Comparison of ENCODE assay signal across 17 cellular contexts in genomic region chr4:188021548-188022249, GRCh38. TPM values are rescaled to one million over a fixed set of nuclear protein-coding genes. Genes with fewer than 3 reads are reported as not detected.
DNase-seq lines count a peak whose midpoint lies in the region; ATAC-seq and TF ChIP-seq lines count a peak whose summit lies in the region.
"Had no signal": no experiment of that assay in that cellular context is flagged by ENCODE, and none has a peak within 500 bp of the region (broad histone marks: within the 10 kb centered on the region; RNA-seq: fewer than 3 reads in every experiment).

No MANE protein-coding gene starts in this region.

- H3K56ac ChIP-seq in IMR-90 (ENCODE audit: extremely low read depth, insufficient read depth, low read length) = no peak overlapping the region

- H3K23ac ChIP-seq in IMR-90 (ENCODE audit: low read depth, low read length) (no peak overlapping the region), mesenchymal stem cell (ENCODE audit: low read length in 2 of 2) (no peak overlapping the region)

- no peak overlapping the region for H2AK9ac ChIP-seq in IMR-90 (replicated peaks; ENCODE audit: low read depth, low read length, poor library complexity)

- H3K14ac ChIP-seq in IMR-90 (replicated peaks; ENCODE audit: low read depth, low read length) (no peak overlapping the region), mesenchymal stem cell (ENCODE audit: low read length in 2 of 2) (no peak overlapping the region)

- no peak overlapping the region for H4K5ac ChIP-seq in IMR-90 (ENCODE audit: low read depth, low read length)

- DNase-seq in IMR-90 (no peak), chondrocyte (ENCODE audit: low spot score) (no peak), mesenchymal stem cell (no peak), type B pancreatic cell (ENCODE audit: extremely low spot score, unreplicated experiment) (no peak), activated gamma-delta T cell (lab: John Stamatoyannopoulos, UW) (no peak)
- no peak for DNase-seq in NK-92 treated with Interleukin-12 subunit alpha and Interleukin-12 subunit beta, amount 100 ng/mL, for 24 hours (lab: John Stamatoyannopoulos, UW)
- DNase-seq in effector memory CD8-positive, alpha-beta T cell = no peak
- DNase-seq: activated CD4-positive, alpha-beta memory T cell treated with anti-CD3 and anti-CD28 coated beads, Interleukin-2, amount 10 ng/mL, durations not matched to agents 7 days and 5 days; activated T-cell treated with anti-CD3 and anti-CD28 coated beads, Interleukin-2, amount 50 U/mL, for 1 hour; left ventricle myocardium superior; NCI-H146; ovary; stimulated activated CD4-positive, alpha-beta T cell treated with anti-CD3 and anti-CD28 coated beads, Interleukin-2, amount 100 ng/mL, for 48 hours had no signal

- POLR2A ChIA-PET in IMR-90 (lab: Charles Lee; ENCODE audit: unreplicated experiment) = no interaction called here

- no peaks in the 10 kb centered on the region for H3K4me1 ChIP-seq in IMR-90 (ENCODE audit: control insufficient read depth, insufficient read depth, low read length)
- peaks cover under 1% of the 10 kb centered on the region for H3K4me1 ChIP-seq in mesenchymal stem cell (ENCODE audit: control insufficient read depth, insufficient read depth, low read depth, low read length)

- H3K79me1 ChIP-seq in IMR-90 (ENCODE audit: low read depth in 1 of 2, low read length in 2 of 2) = no peaks in the 10 kb centered on the region
- no peaks in the 10 kb centered on the region for H3K79me1 ChIP-seq in mesenchymal stem cell (replicated peaks; ENCODE audit: low read length, poor library complexity, severe bottlenecking)

- TF ChIP-seq POLR2A in IMR-90 (IDR thresholded peaks at IDR 0.05; ENCODE audit: low read depth, low read length) = no peak

- H2BK120ac ChIP-seq in IMR-90 (ENCODE audit: low read depth, low read length) (no peak overlapping the region), mesenchymal stem cell (ENCODE audit: low read depth, low read length) (no peak overlapping the region)

- WGBS in IMR-90 (ENCODE audit: extremely low coverage in 2 of 2, insufficient read length in 1 of 2), 2 experiments = no CpG with 5 or more reads among the region's 5 CpGs
- WGBS in mesenchymal stem cell = 48% methylated on average over 3 of the region's 5 CpGs

- H3K4me2 ChIP-seq in IMR-90 (ENCODE audit: low read depth, low read length) (no peak overlapping the region), mesenchymal stem cell (ENCODE audit: low read length, poor library complexity, severe bottlenecking) (no peak overlapping the region)

- no peak overlapping the region for H2BK12ac ChIP-seq in mesenchymal stem cell (ENCODE audit: low read length in 2 of 2)

- H3K27me3 Mint-ChIP-seq in chondrocyte (ENCODE audit: low read depth) (no peaks in the 10 kb centered on the region), type B pancreatic cell (no peaks in the 10 kb centered on the region)
- H3K27me3 Mint-ChIP-seq in effector memory CD8-positive, alpha-beta T cell = no peaks in the 10 kb centered on the region
- H3K27me3 Mint-ChIP-seq: activated CD4-positive, alpha-beta memory T cell treated with anti-CD3 and anti-CD28 coated beads, Interleukin-2, amount 10 ng/mL, durations not matched to agents 7 days and 5 days; activated naive CD4-positive, alpha-beta T cell treated with anti-CD3 and anti-CD28 coated beads, Interleukin-2, amount 50 U/mL, for 24 hours had no signal

- intact Hi-C loops in IMR-90 (cut with micrococcal nuclease) = no loop called here

- CTCF ChIA-PET in IMR-90 (lab: Yijun Ruan, JAX) = no interaction called here

- TF ChIP-seq CTCF in IMR-90 (conservative IDR thresholded peaks at IDR 0.05; ENCODE audit: low read depth, low read length) = no peak
- no peak for TF ChIP-seq CTCF in chondrocyte (IDR thresholded peaks at IDR 0.05)
- TF ChIP-seq CTCF in type B pancreatic cell (conservative IDR thresholded peaks at IDR 0.05) = no peak

- H3K4me3 ChIP-seq in IMR-90 (ENCODE audit: insufficient read depth, low read depth, low read length) = no peak overlapping the region
- no peak overlapping the region for H3K4me3 ChIP-seq in mesenchymal stem cell (ENCODE audit: insufficient read depth in 1 of 2, low read depth in 1 of 2, low read length in 2 of 2)
- H3K4me3 ChIP-seq: ovary had no signal

- H2BK15ac ChIP-seq in IMR-90 (ENCODE audit: low read depth, low read length) (no peak overlapping the region), mesenchymal stem cell (ENCODE audit: low read depth, poor library complexity, severe bottlenecking) (no peak overlapping the region)

- H4K20me1 ChIP-seq in IMR-90 (ENCODE audit: insufficient read depth, low read length) = no peaks in the 10 kb centered on the region

- in situ Hi-C loops in IMR-90 (cut with MboI; ENCODE audit: low sequenced_read_pairs) = no loop called here

- no peak overlapping the region for H4K8ac ChIP-seq in IMR-90 (ENCODE audit: low read depth in 2 of 2, low read length in 2 of 2)
- H4K8ac ChIP-seq in mesenchymal stem cell (ENCODE audit: low read length) = peak overlapping the region; percentile 54

- no peak overlapping the region for H3K4me3 Mint-ChIP-seq in chondrocyte (ENCODE audit: unreplicated experiment)
- peak overlapping the region; percentile 79 for H3K4me3 Mint-ChIP-seq in type B pancreatic cell
- no peak overlapping the region for H3K4me3 Mint-ChIP-seq in effector memory CD8-positive, alpha-beta T cell
- H3K4me3 Mint-ChIP-seq: activated CD4-positive, alpha-beta memory T cell treated with anti-CD3 and anti-CD28 coated beads, Interleukin-2, amount 10 ng/mL, durations not matched to agents 7 days and 5 days; activated naive CD4-positive, alpha-beta T cell treated with anti-CD3 and anti-CD28 coated beads, Interleukin-2, amount 50 U/mL, for 24 hours had no signal

- H3K27me3 ChIP-seq in IMR-90 (ENCODE audit: control insufficient read depth, insufficient read depth, low read length) (no peaks in the 10 kb centered on the region), mesenchymal stem cell (ENCODE audit: control insufficient read depth in 1 of 2, insufficient read depth in 1 of 2, low read length in 2 of 2) (no peaks in the 10 kb centered on the region)
- H3K27me3 ChIP-seq: ovary had no signal

- H3K36me3 Mint-ChIP-seq in chondrocyte (ENCODE audit: low read depth) = no peaks in the 10 kb centered on the region
- H3K36me3 Mint-ChIP-seq in type B pancreatic cell = peaks cover 3% of the 10 kb centered on the region
- H3K36me3 Mint-ChIP-seq in effector memory CD8-positive, alpha-beta T cell (ENCODE audit: insufficient read depth) = no peaks in the 10 kb centered on the region
- H3K36me3 Mint-ChIP-seq: activated naive CD4-positive, alpha-beta T cell treated with anti-CD3 and anti-CD28 coated beads, Interleukin-2, amount 50 U/mL, for 24 hours had no signal

- dilution Hi-C loops in IMR-90 (cut with HindIII; ENCODE audit: low sequenced_read_pairs, unreplicated experiment) = no loop called here

- no peak for ATAC-seq in IMR-90 (ENCODE audit: low read depth)
- ATAC-seq in effector memory CD8-positive, alpha-beta T cell (replicated peaks) = no peak
- ATAC-seq: left ventricle myocardium superior had no signal

- H3K4ac ChIP-seq in IMR-90 (ENCODE audit: low read depth, low read length) = no peak overlapping the region; the same call in 1 of the 2 replicates
- H3K4ac ChIP-seq in mesenchymal stem cell (ENCODE audit: low read depth in 1 of 2, low read length in 2 of 2) = peak overlapping the region in 1 of 2 experiments; percentile 81

- H4K91ac ChIP-seq in IMR-90 (ENCODE audit: insufficient read depth, low read depth, low read length) = no peak overlapping the region
- H4K91ac ChIP-seq in mesenchymal stem cell (ENCODE audit: low read length) = peak overlapping the region; percentile 27

- H2BK5ac ChIP-seq in IMR-90 (ENCODE audit: low read depth, low read length, poor library complexity, severe bottlenecking) = no peak overlapping the region
- H2BK5ac ChIP-seq in mesenchymal stem cell (ENCODE audit: low read depth, low read length, poor library complexity, severe bottlenecking) = no peak overlapping the region

- H3K9me3 ChIP-seq in IMR-90 (ENCODE audit: control insufficient read depth, insufficient read depth, low read length) (no peaks in the 10 kb centered on the region), mesenchymal stem cell (ENCODE audit: control insufficient read depth, low read length) (no peaks in the 10 kb centered on the region)
- H3K9me3 ChIP-seq: ovary had no signal

- H3K36me3 ChIP-seq in IMR-90 (ENCODE audit: control insufficient read depth, insufficient read depth, low read length) (no peaks in the 10 kb centered on the region), mesenchymal stem cell (ENCODE audit: control insufficient read depth in 1 of 2, insufficient read depth in 2 of 2, low read depth in 1 of 2, low read length in 2 of 2) (no peaks in the 10 kb centered on the region)
- H3K36me3 ChIP-seq: ovary had no signal

- H2AK5ac ChIP-seq in IMR-90 (ENCODE audit: low read depth, low read length) (no peak overlapping the region), mesenchymal stem cell (ENCODE audit: low read length, severe bottlenecking) (no peak overlapping the region)

- BruUV-seq in IMR-90 (replicated peaks; lab: Mats Ljungman, UMichigan) = no TSS peak

- H2BK20ac ChIP-seq in IMR-90 (ENCODE audit: low read depth, low read length) = no peak overlapping the region

- TF ChIP-seq RAD21 in IMR-90 (IDR thresholded peaks at IDR 0.05; ENCODE audit: low read length) = no peak

- H2AFZ ChIP-seq in IMR-90 (replicated peaks; ENCODE audit: low read length, poor library complexity) (peak overlapping the region; percentile 68), mesenchymal stem cell (ENCODE audit: low read depth, low read length) (no peak overlapping the region)

- H3K9me3 Mint-ChIP-seq in chondrocyte (ENCODE audit: low read depth) (no peaks in the 10 kb centered on the region), type B pancreatic cell (peaks cover 6% of the 10 kb centered on the region)
- H3K9me3 Mint-ChIP-seq in effector memory CD8-positive, alpha-beta T cell = peaks cover 4 to 6% of the 10 kb centered on the region in 2 donors
- H3K9me3 Mint-ChIP-seq: activated naive CD4-positive, alpha-beta T cell treated with anti-CD3 and anti-CD28 coated beads, Interleukin-2, amount 50 U/mL, for 24 hours had no signal

- no peak overlapping the region for H3K18ac ChIP-seq in IMR-90 (ENCODE audit: low read depth, low read length)
- no peak overlapping the region for H3K18ac ChIP-seq in mesenchymal stem cell (ENCODE audit: low read depth in 1 of 2, low read length in 2 of 2)

- no peaks in the 10 kb centered on the region for H3K9me1 ChIP-seq in IMR-90 (ENCODE audit: insufficient read depth, low read length)

- H3K27ac ChIP-seq in IMR-90 (ENCODE audit: insufficient read depth, low read length) = no peak overlapping the region
- no peak overlapping the region for H3K27ac ChIP-seq in mesenchymal stem cell (ENCODE audit: low read length, poor library complexity, severe bottlenecking)
- H3K27ac ChIP-seq: ovary had no signal

- H3K27ac Mint-ChIP-seq in chondrocyte (ENCODE audit: unreplicated experiment) (peak overlapping the region; percentile 80), type B pancreatic cell (peak overlapping the region; percentile 100)
- no peak overlapping the region for H3K27ac Mint-ChIP-seq in effector memory CD8-positive, alpha-beta T cell
- H3K27ac Mint-ChIP-seq: activated CD4-positive, alpha-beta memory T cell treated with anti-CD3 and anti-CD28 coated beads, Interleukin-2, amount 10 ng/mL, durations not matched to agents 7 days and 5 days; activated naive CD4-positive, alpha-beta T cell treated with anti-CD3 and anti-CD28 coated beads, Interleukin-2, amount 50 U/mL, for 24 hours had no signal

- H3K4me1 Mint-ChIP-seq in chondrocyte (ENCODE audit: low read depth) (peaks cover 25% of the 10 kb centered on the region), type B pancreatic cell (ENCODE audit: unreplicated experiment) (peaks cover 21% of the 10 kb centered on the region)
- H3K4me1 Mint-ChIP-seq in effector memory CD8-positive, alpha-beta T cell (ENCODE audit: low read depth in 2 of 2) = no peaks in the 10 kb centered on the region
- H3K4me1 Mint-ChIP-seq: activated CD4-positive, alpha-beta memory T cell treated with anti-CD3 and anti-CD28 coated beads, Interleukin-2, amount 10 ng/mL, durations not matched to agents 7 days and 5 days; activated naive CD4-positive, alpha-beta T cell treated with anti-CD3 and anti-CD28 coated beads, Interleukin-2, amount 50 U/mL, for 24 hours had no signal

- H3K9ac ChIP-seq in IMR-90 (ENCODE audit: low read depth, low read length) (no peak overlapping the region), mesenchymal stem cell (ENCODE audit: low read length) (no peak overlapping the region)

RNA-seq across cellular contexts. Expression of gene ZFP42, which starts 26.1 kb away (rescaled TPM):
- total RNA-seq in IMR-90 (2012; rRNA removed) (not detected in 2 replicates), chondrocyte (0.50 to 0.51 TPM in 2 of 3 replicates, not detected in the other), type B pancreatic cell (ENCODE audit: low replicate concordance) (12.0 and 33.4 TPM in 2 replicates)
- polyA plus RNA-seq in IMR-90 (2012; rRNA removed) = not detected in 2 replicates
- polyA plus RNA-seq in IMR-90 (2012; cell fraction: cytosol; rRNA removed) = not detected in 2 replicates
- not detected in 2 replicates for polyA plus RNA-seq in IMR-90 (2012; cell fraction: nucleus; rRNA removed; ENCODE audit: low replicate concordance)
- 0.04 TPM for polyA plus RNA-seq in mesenchymal stem cell (2013, experiment 1 of 2)
- 0.04 TPM for polyA plus RNA-seq in mesenchymal stem cell (2013, experiment 2 of 2)
- total RNA-seq: activated CD4-positive, alpha-beta memory T cell treated with anti-CD3 and anti-CD28 coated beads, Interleukin-2, amount 10 ng/mL, durations not matched to agents 7 days and 5 days; endothelial cell of umbilical vein; frontal cortex; left ventricle myocardium superior; T-helper 1 cell treated with Interleukin-12 subunit alpha and Interleukin-12 subunit beta and Interleukin-4 antibody, amounts not matched to agents 30 ng/mL and 1 ng/mL, for 36 hours had no signal
- polyA plus RNA-seq: ovary had no signal

Comparison
In these comparisons a context has a peak if more than half of its experiments do, and no peak if none do; other contexts are left out.
1. H3K27ac Mint-ChIP-seq: peak in chondrocyte (single experiment) and type B pancreatic cell (single experiment); none in effector memory CD8-positive, alpha-beta T cell (0 of 2).